Comparison of ENCODE assay signal across 15 cellular contexts in the genomic region with DNA sequence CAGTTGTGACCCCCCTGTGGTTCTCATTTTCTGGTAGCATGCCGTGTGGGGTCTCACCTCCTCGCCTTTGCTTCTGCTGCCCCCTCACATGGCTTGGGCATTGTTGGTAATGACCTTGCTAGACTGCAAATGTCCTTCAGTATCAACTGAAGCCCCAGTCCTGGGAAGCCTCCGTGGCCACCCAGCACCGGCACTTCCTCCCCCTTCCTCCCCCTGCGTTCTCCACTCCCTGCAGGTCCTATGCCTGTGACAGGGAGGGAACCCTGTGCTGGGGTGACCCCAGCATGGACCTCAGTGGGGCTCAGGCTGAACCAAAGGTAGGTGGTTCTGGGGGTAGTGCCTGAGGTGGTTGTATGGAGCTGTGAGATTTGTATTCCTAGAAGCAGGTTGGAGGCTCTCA.
"Had no signal": no experiment of that assay in that cellular context is flagged by ENCODE, and none has a peak within 500 bp of the region (broad histone marks: within the 10 kb centered on the region; RNA-seq: fewer than 3 reads in every experiment).

No MANE protein-coding gene starts in this region.

- DNase-seq: activated CD4-positive, CD25-positive, alpha-beta regulatory T cell; activated effector memory CD4-positive, alpha-beta T cell treated with Interleukin-2 at 50 U/mL for 16 hours; activated T-cell treated with anti-CD3 and anti-CD28 coated beads, Interleukin-2, amount 50 U/mL, for 24 hours; colonic mucosa; effector memory CD4-positive, alpha-beta T cell; gastrocnemius medialis; kidney; lower lobe of right lung; naive B cell; nucleus accumbens; stimulated activated CD4-positive, alpha-beta T cell treated with anti-CD3 and anti-CD28 coated beads, Interleukin-4, amount 100 ng/mL, for 24 hours; stimulated activated naive CD8-positive, alpha-beta T cell treated with anti-CD3 and anti-CD28 coated beads, Interleukin-15, amount 100 ng/mL, for 72 hours; T-helper 2 cell had no signal

- H3K27ac ChIP-seq: colonic mucosa, gastrocnemius medialis, hepatocyte, lower lobe of right lung had no signal

- H3K4me2 ChIP-seq: hepatocyte had no signal

- ATAC-seq: activated naive CD4-positive, alpha-beta T cell treated with anti-CD3 and anti-CD28 coated beads, Interleukin-2, amount 50 U/mL, for 72 hours; gastrocnemius medialis; lower lobe of right lung; stimulated activated naive CD8-positive, alpha-beta T cell treated with anti-CD3 and anti-CD28 coated beads, Interleukin-15, amount 100 ng/mL, for 72 hours had no signal

- H2AFZ ChIP-seq: hepatocyte had no signal

- H3K27me3 ChIP-seq: colonic mucosa, gastrocnemius medialis, hepatocyte had no signal

- H3K4me3 ChIP-seq: colonic mucosa, gastrocnemius medialis, hepatocyte, lower lobe of right lung had no signal

- H3K36me3 ChIP-seq: colonic mucosa, gastrocnemius medialis, lower lobe of right lung had no signal

- H3K9me3 ChIP-seq: colonic mucosa, gastrocnemius medialis, lower lobe of right lung had no signal
